1 cellular context compared by ENCODE assay signal in genomic region chr12:84103858-84104257, GRCh38.
A peak's percentile ranks its signal among the peaks of the same experiment; 100 is the strongest.
TF ChIP-seq lines count a peak whose summit lies in the region.

No MANE protein-coding gene starts in this region.

TF ChIP-seq in SK-N-SH, 30 proteins besides CTCF, POLR2A, EP300 and RAD21 (continued from another document):
- peak; percentile 80 for TF ChIP-seq PBX3 (IDR thresholded peaks at IDR 0.05)
- 0 out of 2 replicates have a peak, but pooled peaks have one; percentile 21 for TF ChIP-seq FOSL2 (IDR thresholded peaks at IDR 0.05; ENCODE audit: borderline replicate concordance, low read depth)
